9 cellular contexts compared by ENCODE assay signal in the genomic region with DNA sequence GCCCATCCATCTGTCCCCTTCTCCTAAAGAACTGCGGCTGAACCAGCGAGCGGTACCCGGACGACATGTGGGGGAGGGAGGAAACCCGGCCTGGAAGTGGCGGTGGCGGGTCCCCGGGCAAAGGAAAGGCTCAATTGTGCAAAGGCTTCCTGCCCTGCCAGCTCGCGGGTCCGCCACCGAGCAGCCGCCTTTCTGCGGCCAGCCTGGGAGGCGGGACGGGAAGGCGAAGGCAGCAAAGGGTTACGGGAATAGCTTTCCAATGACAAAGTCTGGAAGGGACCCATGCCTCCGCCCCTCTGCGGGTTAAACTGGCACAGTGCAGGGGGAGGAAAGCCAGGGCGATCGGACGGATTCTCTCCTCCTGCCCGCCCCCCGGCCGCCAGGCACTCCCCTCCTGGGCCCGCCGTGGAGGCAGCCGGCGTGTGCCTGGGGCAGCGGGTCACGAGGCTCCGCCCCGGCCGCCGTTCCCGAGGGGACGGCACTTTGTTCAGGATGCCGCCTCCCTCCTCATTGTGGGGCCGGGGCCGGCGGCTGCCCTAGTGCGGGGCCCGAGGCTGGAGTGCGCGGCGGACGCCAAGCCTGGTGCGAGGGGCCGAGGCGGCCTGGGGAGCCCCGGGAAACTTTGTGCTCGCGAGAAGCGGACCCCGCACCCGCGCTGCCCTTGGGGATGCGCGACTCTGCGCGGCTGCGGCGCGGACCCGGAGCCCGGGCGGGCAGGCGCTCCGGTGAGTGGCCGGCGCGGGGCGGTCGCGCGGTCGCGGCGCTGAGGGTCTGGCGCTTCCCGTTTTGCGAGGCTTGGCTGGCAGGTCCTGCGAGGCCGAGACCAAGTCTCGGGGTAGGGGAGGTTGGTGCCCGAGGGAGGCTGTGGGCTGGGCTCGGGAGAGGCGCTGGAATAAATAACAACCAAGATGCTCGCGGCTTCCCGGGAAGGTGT. TPM values are rescaled to one million over a fixed set of nuclear protein-coding genes. Genes with fewer than 3 reads are reported as not detected.
DNase-seq lines count a peak whose midpoint lies in the region; ATAC-seq and TF ChIP-seq lines count a peak whose summit lies in the region.
"Had no signal": no experiment of that assay in that cellular context is flagged by ENCODE, and none has a peak within 500 bp of the region (broad histone marks: within the 10 kb centered on the region; RNA-seq: fewer than 3 reads in every experiment).

Gene NAV1, plus strand, starts transcription at position 510 of the 934 bp plus-strand sequence. CDS start 83,758 bp downstream, outside the sequence.

- no peaks in the 10 kb centered on the region for H3K9me3 ChIP-seq in MM.1S (replicated peaks; ENCODE audit: insufficient read depth, low read length)

- peak within 1 kb of the TSS; percentile 68 for H3K4me3 Mint-ChIP-seq in activated naive CD8-positive, alpha-beta T cell treated with anti-CD3 and anti-CD28 coated beads for 36 hours
- H3K4me3 Mint-ChIP-seq in neural crest cell = peak within 1 kb of the TSS; percentile 89

- DNase-seq in NCI-H2081 (lab: John Stamatoyannopoulos, UW) = peak; percentile 55 to 64
- no peak for DNase-seq in NCI-H2081 treated with DMSO at 0.1 percent for 48 hours (lab: John Stamatoyannopoulos, UW)
- DNase-seq in MM.1S = no peak
- DNase-seq in activated naive CD8-positive, alpha-beta T cell treated with anti-CD3 and anti-CD28 coated beads for 36 hours = peak; percentile 10
- DNase-seq in glomerular endothelial cell (ENCODE audit: extremely low read depth, low read depth, low spot score) = no peak
- DNase-seq in neural crest cell (ENCODE audit: low read depth, low spot score) = peak; percentile 63
- no peak for DNase-seq in NK-92 treated with Interleukin-12 subunit alpha and Interleukin-12 subunit beta, amount 100 ng/mL, for 24 hours (lab: John Stamatoyannopoulos, UW)

- H3K9me3 Mint-ChIP-seq in activated naive CD8-positive, alpha-beta T cell treated with anti-CD3 and anti-CD28 coated beads for 36 hours = no peaks in the 10 kb centered on the region
- no peaks in the 10 kb centered on the region for H3K9me3 Mint-ChIP-seq in neural crest cell

- H3K36me3 ChIP-seq in MM.1S (replicated peaks; ENCODE audit: insufficient read depth, low read length) = no peaks in the 10 kb centered on the region

- no peak within 1 kb of the TSS for H3K27ac ChIP-seq in MM.1S (ENCODE audit: low read length)
- H3K27ac ChIP-seq: epithelial cell of prostate had no signal

- no peaks in the 10 kb centered on the region for H3K79me2 ChIP-seq in MM.1S (ENCODE audit: low read length)

- H3K4me1 Mint-ChIP-seq in activated naive CD8-positive, alpha-beta T cell treated with anti-CD3 and anti-CD28 coated beads for 36 hours = peaks cover 13% of the 10 kb centered on the region
- H3K4me1 Mint-ChIP-seq in neural crest cell = peaks cover 26% of the 10 kb centered on the region

- H3K9ac ChIP-seq in MM.1S (ENCODE audit: low read length) = no peak within 1 kb of the TSS

- H3K27me3 Mint-ChIP-seq in activated naive CD8-positive, alpha-beta T cell treated with anti-CD3 and anti-CD28 coated beads for 36 hours = peaks cover 64% of the 10 kb centered on the region
- H3K27me3 Mint-ChIP-seq in neural crest cell (ENCODE audit: low read depth) = peaks cover 91% of the 10 kb centered on the region

- no peak for TF ChIP-seq CTCF in MM.1S (IDR thresholded peaks at IDR 0.05; ENCODE audit: low read length)
- TF ChIP-seq CTCF in neural crest cell (conservative IDR thresholded peaks at IDR 0.05) = peak; percentile 23

- H3K4me1 ChIP-seq in MM.1S (ENCODE audit: low read length) = no peaks in the 10 kb centered on the region

- no peak for ATAC-seq in GM21528 (IDR thresholded peaks at IDR 0.05; ENCODE audit: low FRiP score, unreplicated experiment)

- no peaks in the 10 kb centered on the region for H3F3A ChIP-seq in MM.1S (ENCODE audit: insufficient read depth, low read length)

- peak within 1 kb of the TSS; percentile 47 for H2AFZ ChIP-seq in MM.1S (ENCODE audit: low read length)

- peaks cover 40% of the 10 kb centered on the region for H3K27me3 ChIP-seq in MM.1S (replicated peaks; ENCODE audit: insufficient read depth, low read length)

- H3K4me2 ChIP-seq in MM.1S (ENCODE audit: low read depth, low read length) = peak within 1 kb of the TSS; percentile 85

- H3K4me3 ChIP-seq in MM.1S (ENCODE audit: low read length) = peak within 1 kb of the TSS; percentile 59

- H3K36me3 Mint-ChIP-seq in activated naive CD8-positive, alpha-beta T cell treated with anti-CD3 and anti-CD28 coated beads for 36 hours = peaks cover 2% of the 10 kb centered on the region
- no peaks in the 10 kb centered on the region for H3K36me3 Mint-ChIP-seq in neural crest cell (ENCODE audit: low read depth)

- H3K27ac Mint-ChIP-seq in activated naive CD8-positive, alpha-beta T cell treated with anti-CD3 and anti-CD28 coated beads for 36 hours = no peak within 1 kb of the TSS
- no peak within 1 kb of the TSS for H3K27ac Mint-ChIP-seq in neural crest cell (ENCODE audit: unreplicated experiment)

- H3K9me2 ChIP-seq in MM.1S (replicated peaks; ENCODE audit: insufficient read depth, low read length) = no peaks in the 10 kb centered on the region

- H4K20me1 ChIP-seq in MM.1S (ENCODE audit: insufficient read depth, low read length) = no peaks in the 10 kb centered on the region

RNA-seq across cellular contexts. Expression of gene NAV1, which starts in this region (rescaled TPM):
- total RNA-seq in activated naive CD8-positive, alpha-beta T cell treated with anti-CD3 and anti-CD28 coated beads for 36 hours = 1 to 10 TPM; 1.3 TPM
- total RNA-seq in glomerular endothelial cell (58.9 and 145 TPM in 2 replicates), neural crest cell (44.1 and 47.3 TPM in 2 replicates)

Comparison
In these comparisons a context has a peak if more than half of its experiments do, and no peak if none do; other contexts are left out.
1. RNA of gene NAV1 (total RNA-seq): 58.9 to 145 TPM in glomerular endothelial cell and 44.1 to 47.3 TPM in neural crest cell; 1.3 TPM in activated naive CD8-positive, alpha-beta T cell treated with anti-CD3 and anti-CD28 coated beads for 36 hours; every median in the first group is over 10 times any median in the second.
2. DNase-seq: peak in NCI-H2081 (2 of 2), activated naive CD8-positive, alpha-beta T cell treated with anti-CD3 and anti-CD28 coated beads for 36 hours (single experiment) and neural crest cell (single experiment); none in NCI-H2081 treated with DMSO at 0.1 percent for 48 hours (single experiment), MM.1S (single experiment), glomerular endothelial cell (single experiment) and NK-92 treated with Interleukin-12 subunit alpha and Interleukin-12 subunit beta, amount 100 ng/mL, for 24 hours (single experiment).